Comparison of ENCODE assay signal across 15 cellular contexts in the genomic region with DNA sequence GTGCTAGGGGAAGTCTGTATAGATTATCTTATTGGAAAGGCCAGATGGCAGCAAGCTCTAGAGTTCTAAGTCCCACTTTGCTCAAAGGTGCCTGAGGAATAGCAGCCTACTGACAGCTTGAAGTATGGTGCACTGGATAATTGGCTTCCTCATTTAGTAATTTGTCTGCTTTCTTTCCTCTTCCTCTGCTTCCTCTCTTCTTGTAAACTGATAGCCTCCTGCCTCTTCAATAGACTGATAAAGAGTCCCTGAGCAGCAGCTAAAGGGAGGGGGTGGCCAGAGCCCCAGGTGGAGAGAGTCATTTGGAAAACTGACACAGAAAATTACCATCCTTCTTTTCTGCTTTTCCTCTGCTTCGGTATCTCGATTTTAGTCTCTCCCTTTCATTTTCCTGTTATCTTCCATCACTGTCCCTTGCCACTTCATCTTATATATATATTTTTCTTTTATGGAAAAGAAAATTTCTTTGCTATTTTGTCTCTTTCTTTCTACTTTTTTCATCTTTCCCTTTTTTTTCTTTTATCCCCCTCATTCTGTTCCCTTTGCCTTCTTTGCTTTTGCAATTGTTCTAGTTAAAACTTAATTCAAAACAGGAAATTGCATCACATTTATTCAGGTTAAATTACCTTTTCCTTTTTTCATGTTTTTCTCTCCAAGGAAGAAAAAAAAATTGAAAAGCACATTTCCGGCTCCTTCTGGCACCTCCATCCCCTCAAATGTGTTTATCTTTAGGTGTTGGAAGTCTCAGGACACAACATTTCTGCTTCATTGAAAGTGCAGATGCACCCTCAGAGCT.
DNase-seq lines count a peak whose midpoint lies in the region; ATAC-seq and TF ChIP-seq lines count a peak whose summit lies in the region.
"Had no signal": no experiment of that assay in that cellular context is flagged by ENCODE, and none has a peak within 500 bp of the region (broad histone marks: within the 10 kb centered on the region; RNA-seq: fewer than 3 reads in every experiment).

No MANE protein-coding gene starts in this region.

- H3K36me3 ChIP-seq in left ventricle myocardium inferior (no peaks in the 10 kb centered on the region), esophagus muscularis mucosa (no peaks in the 10 kb centered on the region), upper lobe of right lung (no peaks in the 10 kb centered on the region)
- H3K36me3 ChIP-seq: gastrocnemius medialis, tibial nerve had no signal

- no peak for TF ChIP-seq POLR2A in esophagus muscularis mucosa (IDR thresholded peaks at IDR 0.05; ENCODE audit: low read depth)

- TF ChIP-seq EP300 in esophagus muscularis mucosa (IDR thresholded peaks at IDR 0.05), result no peak

- peaks cover 44% of the 10 kb centered on the region for H3K4me1 ChIP-seq in left ventricle myocardium inferior
- H3K4me1 ChIP-seq in esophagus muscularis mucosa, result peaks cover 0 to 33% (median 17%) of the 10 kb centered on the region in 4 donors
- peaks cover 23% of the 10 kb centered on the region for H3K4me1 ChIP-seq in upper lobe of right lung
- H3K4me1 ChIP-seq: psoas muscle had no signal

- TF ChIP-seq CTCF in left ventricle myocardium inferior (IDR thresholded peaks at IDR 0.05; ENCODE audit: borderline replicate concordance), result no peak
- no peak for TF ChIP-seq CTCF in esophagus muscularis mucosa (IDR thresholded peaks at IDR 0.05)
- TF ChIP-seq CTCF in upper lobe of right lung (IDR thresholded peaks at IDR 0.05), result no peak
- no peak for TF ChIP-seq CTCF in GM10248 (IDR thresholded peaks at IDR 0.05; ENCODE audit: control extremely low read depth, extremely low read depth, low read depth, missing control alignments)

- DNase-seq in left ventricle myocardium inferior (no peak), Right ventricle myocardium superior (no peak), NCI-H524 treated with DMSO at 0.1 percent for 48 hours (lab: John Stamatoyannopoulos, UW) (peak; percentile 91), esophagus muscularis mucosa (ENCODE audit: extremely low spot score) (no peak), upper lobe of right lung (no peak), GM10248 (ENCODE audit: extremely low spot score) (no peak)
- DNase-seq in NK-92 treated with Interleukin-12 subunit alpha and Interleukin-12 subunit beta, amount 100 ng/mL, for 24 hours (lab: John Stamatoyannopoulos, UW), result no peak
- DNase-seq: DND-41, gastrocnemius medialis, islet precursor cell, NCI-H345, psoas muscle, SIG-M5 had no signal

- ATAC-seq in Right ventricle myocardium superior (ENCODE audit: poor library complexity) (no peak), upper lobe of right lung (no peak), GM18873 (IDR thresholded peaks at IDR 0.05; ENCODE audit: low FRiP score, unreplicated experiment) (no peak)
- ATAC-seq: gastrocnemius medialis, psoas muscle had no signal

- WGBS in esophagus muscularis mucosa, result 71% methylated on average over 3 of the region's 3 CpGs

- CTCF ChIA-PET in GM10248 (lab: Yijun Ruan, JAX), result no interaction called here

- H3K4me3 ChIP-seq in left ventricle myocardium inferior (no peak overlapping the region), esophagus muscularis mucosa (no peak overlapping the region), upper lobe of right lung (no peak overlapping the region)
- H3K4me3 ChIP-seq: gastrocnemius medialis, psoas muscle, tibial nerve had no signal

- no peaks in the 10 kb centered on the region for H3K27me3 ChIP-seq in left ventricle myocardium inferior (ENCODE audit: low read depth)
- no peaks in the 10 kb centered on the region for H3K27me3 ChIP-seq in esophagus muscularis mucosa
- H3K27me3 ChIP-seq in upper lobe of right lung, result no peaks in the 10 kb centered on the region
- H3K27me3 ChIP-seq: gastrocnemius medialis, tibial nerve had no signal

- H3K27ac ChIP-seq in left ventricle myocardium inferior (replicated peaks) (peak overlapping the region; percentile 60), esophagus muscularis mucosa (replicated peaks in 1 of 4) (peak overlapping the region in 3 of 4 donors; percentile 36 to 52 (median 51)), upper lobe of right lung (peak overlapping the region; percentile 20)
- H3K27ac ChIP-seq: psoas muscle had no signal

- H3K9me3 ChIP-seq in left ventricle myocardium inferior (replicated peaks), result no peaks in the 10 kb centered on the region
- no peaks in the 10 kb centered on the region for H3K9me3 ChIP-seq in esophagus muscularis mucosa
- no peaks in the 10 kb centered on the region for H3K9me3 ChIP-seq in upper lobe of right lung
- H3K9me3 ChIP-seq: gastrocnemius medialis, psoas muscle, tibial nerve had no signal

- POLR2A ChIA-PET in GM10248 (lab: Yijun Ruan, JAX), result no interaction called here

- intact Hi-C loops in left ventricle myocardium inferior (cut with micrococcal nuclease), result no loop called here
- intact Hi-C loops in Right ventricle myocardium superior (cut with DNase I), result no loop called here
- intact Hi-C loops in esophagus muscularis mucosa (cut with DNase I), result no loop called here
- intact Hi-C loops in upper lobe of right lung (cut with DNase I), result no loop called here
